In the genomic region with DNA sequence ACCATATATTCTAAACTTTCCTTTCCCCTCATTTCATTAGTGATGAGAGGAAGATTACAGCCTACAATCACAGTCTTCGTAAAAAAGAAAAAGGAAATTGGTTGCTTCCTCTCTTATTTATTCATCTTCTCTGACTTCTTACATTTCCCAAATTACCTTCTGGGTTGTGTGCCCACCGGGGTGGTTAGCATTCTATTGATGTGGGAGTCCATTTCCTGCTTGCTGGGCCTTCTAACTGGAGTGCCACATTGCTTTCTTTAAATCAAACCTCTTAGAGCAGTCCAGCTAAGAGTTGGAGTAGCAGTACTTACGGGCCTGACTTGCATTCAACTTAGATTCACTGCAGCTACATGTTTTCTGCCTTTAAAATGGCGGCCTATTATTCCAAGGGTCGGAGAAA, we compare ENCODE assay signal across 18 cellular contexts.
"Had no signal": no experiment of that assay in that cellular context is flagged by ENCODE, and none has a peak within 500 bp of the region (broad histone marks: within the 10 kb centered on the region; RNA-seq: fewer than 3 reads in every experiment).

No MANE protein-coding gene starts in this region.

- H3K4me1 ChIP-seq: psoas muscle, right atrium auricular region had no signal

- DNase-seq: activated CD4-positive, alpha-beta T cell treated with anti-CD3 and anti-CD28 coated beads, Interleukin-2, amount 50 U/mL, for 4 hours; activated naive CD4-positive, alpha-beta T cell treated with Interleukin-2 at 50 U/mL for 16 hours; activated naive CD8-positive, alpha-beta T cell treated with anti-CD3 and anti-CD28 coated beads for 36 hours; activated T-cell treated with anti-CD3 and anti-CD28 coated beads, Interleukin-2, amount 50 U/mL, for 48 hours; cerebellar nuclear complex; left colon; mesenchymal stem cell; ovary; psoas muscle; T1000; transverse colon had no signal

- ATAC-seq: left colon; psoas muscle; stimulated activated memory B cell treated with anti-CD40 and anti-IgM and Interleukin-4, amounts not matched to agents 10 μg/mL and 1 μg/mL and 100 μg/mL, for 72 hours; WTC11 had no signal

- H3K36me3 ChIP-seq: neutrophil, ovary, right atrium auricular region, transverse colon had no signal

- H3K27ac ChIP-seq: coronary artery, neutrophil, ovary, psoas muscle, right atrium auricular region, transverse colon had no signal

- H3K4me3 ChIP-seq: coronary artery, ovary, psoas muscle, right atrium auricular region, transverse colon had no signal

- H3K27ac Mint-ChIP-seq: activated naive CD8-positive, alpha-beta T cell treated with anti-CD3 and anti-CD28 coated beads for 36 hours; stimulated activated memory B cell treated with anti-CD40 and anti-IgM and Interleukin-4, amounts not matched to agents 10 μg/mL and 1 μg/mL and 100 μg/mL, for 72 hours; T-helper 1 cell treated with Interleukin-12 subunit alpha and Interleukin-12 subunit beta and Interleukin-4 antibody, amounts not matched to agents 30 μg/mL and 1 μg/mL, for 36 hours; WTC11 had no signal

- H3K4me3 Mint-ChIP-seq: activated naive CD8-positive, alpha-beta T cell treated with anti-CD3 and anti-CD28 coated beads for 36 hours; stimulated activated memory B cell treated with anti-CD40 and anti-IgM and Interleukin-4, amounts not matched to agents 10 μg/mL and 1 μg/mL and 100 μg/mL, for 72 hours; T-helper 1 cell treated with Interleukin-12 subunit alpha and Interleukin-12 subunit beta and Interleukin-4 antibody, amounts not matched to agents 30 μg/mL and 1 μg/mL, for 36 hours; WTC11 had no signal

- H3K27me3 ChIP-seq: neutrophil, ovary, right atrium auricular region, transverse colon had no signal

- H3K4me1 Mint-ChIP-seq: stimulated activated memory B cell treated with anti-CD40 and anti-IgM and Interleukin-4, amounts not matched to agents 10 μg/mL and 1 μg/mL and 100 μg/mL, for 72 hours had no signal

- FAIRE-seq: urothelium cell line had no signal

- H3K9me3 Mint-ChIP-seq: activated naive CD8-positive, alpha-beta T cell treated with anti-CD3 and anti-CD28 coated beads for 36 hours; stimulated activated memory B cell treated with anti-CD40 and anti-IgM and Interleukin-4, amounts not matched to agents 10 μg/mL and 1 μg/mL and 100 μg/mL, for 72 hours; T-helper 1 cell treated with Interleukin-12 subunit alpha and Interleukin-12 subunit beta and Interleukin-4 antibody, amounts not matched to agents 30 μg/mL and 1 μg/mL, for 36 hours; WTC11 had no signal

- H3K27me3 Mint-ChIP-seq: activated naive CD8-positive, alpha-beta T cell treated with anti-CD3 and anti-CD28 coated beads for 36 hours had no signal

- H3K36me3 Mint-ChIP-seq: activated naive CD8-positive, alpha-beta T cell treated with anti-CD3 and anti-CD28 coated beads for 36 hours; stimulated activated memory B cell treated with anti-CD40 and anti-IgM and Interleukin-4, amounts not matched to agents 10 μg/mL and 1 μg/mL and 100 μg/mL, for 72 hours; WTC11 had no signal

- H3K9me3 ChIP-seq: neutrophil, ovary, psoas muscle, right atrium auricular region, transverse colon had no signal
